ENCODE assay signal across 1 cellular context in genomic region chr21:29788752-29789151, GRCh38.
TF ChIP-seq lines count a peak whose summit lies in the region.

No MANE protein-coding gene starts in this region.

TF ChIP-seq in K562, 482 proteins besides CTCF, POLR2A, EP300 and RAD21 (continued from another document):
- TF ChIP-seq HBP1 (CRISPR knock-in tag; IDR thresholded peaks at IDR 0.05) (no peak), TSC22D4 (tag; IDR thresholded peaks at IDR 0.05) (no peak), MNT (conservative IDR thresholded peaks at IDR 0.05) (no peak), NCOA4 (IDR thresholded peaks at IDR 0.05; ENCODE audit: partially characterized antibody) (no peak), KDM1A (IDR thresholded peaks at IDR 0.05) (no peak), BCOR (IDR thresholded peaks at IDR 0.05) (no peak), PHB (CRISPR knock-in tag; IDR thresholded peaks at IDR 0.05) (no peak), DNMT1 (IDR thresholded peaks at IDR 0.05) (no peak), ZNF143 (CRISPR knock-in tag; IDR thresholded peaks at IDR 0.05) (no peak), ILF3 (IDR thresholded peaks at IDR 0.05; ENCODE audit: borderline replicate concordance) (no peak)
